1 cellular context compared by ENCODE assay signal in the genomic region with DNA sequence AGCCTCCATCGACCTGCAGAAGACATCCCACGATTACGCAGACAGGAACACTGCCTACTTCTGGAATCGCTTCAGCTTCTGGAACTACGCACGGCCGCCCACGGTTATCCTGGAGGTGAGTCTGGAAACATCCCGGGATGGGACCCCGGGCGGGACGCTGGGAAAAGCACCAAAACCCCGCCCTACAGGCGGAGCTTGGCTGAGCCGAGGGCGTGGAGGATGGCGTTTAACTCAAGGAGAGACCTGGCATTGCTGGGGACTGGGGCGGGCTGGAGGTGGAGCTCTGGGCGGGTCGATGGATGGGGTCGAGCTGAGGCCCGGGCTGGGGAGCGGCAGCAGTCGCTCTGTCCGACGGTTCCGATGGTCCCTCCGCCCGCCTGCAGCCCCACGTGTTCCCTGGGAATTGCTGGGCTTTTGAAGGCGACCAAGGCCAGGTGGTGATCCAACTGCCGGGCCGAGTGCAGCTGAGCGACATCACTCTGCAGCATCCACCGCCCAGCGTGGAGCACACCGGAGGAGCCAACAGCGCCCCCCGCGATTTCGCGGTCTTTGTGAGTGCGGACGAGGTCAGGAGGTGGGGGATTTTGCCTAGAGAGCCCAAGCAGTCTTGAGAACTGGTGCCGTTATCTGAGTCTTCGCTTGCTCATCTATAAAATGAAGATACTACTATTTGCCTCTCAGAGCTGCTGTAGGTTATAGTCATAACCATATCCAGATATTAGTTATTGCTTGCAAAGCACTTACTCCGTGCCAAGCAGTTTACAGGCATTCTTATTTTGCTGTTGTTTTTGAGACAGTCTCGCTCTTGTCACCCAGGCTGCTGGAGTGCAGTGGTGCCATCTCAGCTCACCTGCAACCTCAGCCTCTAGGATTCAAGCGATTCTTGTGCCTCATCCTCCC.
TF ChIP-seq lines count a peak whose summit lies in the region.

No MANE protein-coding gene starts in this region.

TF ChIP-seq in SK-N-SH, 30 proteins besides CTCF, POLR2A, EP300 and RAD21:
- TF ChIP-seq TAF1 (IDR thresholded peaks at IDR 0.05; ENCODE audit: borderline replicate concordance, low read depth, low read length) (peak; percentile 40; the same call in 1 of the 2 replicates), ELF1 (IDR thresholded peaks at IDR 0.05) (no peak), MEF2A (IDR thresholded peaks at IDR 0.05; ENCODE audit: borderline replicate concordance, low read depth) (no peak), ZBTB33 (IDR thresholded peaks at IDR 0.05; ENCODE audit: borderline replicate concordance, low read depth) (no peak), USF1 (IDR thresholded peaks at IDR 0.05; ENCODE audit: borderline replicate concordance, low read depth) (no peak), NRF1 (IDR thresholded peaks at IDR 0.05; ENCODE audit: low read depth, low read length) (no peak), JUND (IDR thresholded peaks at IDR 0.05) (no peak), TCF12 (IDR thresholded peaks at IDR 0.05) (no peak), POLR2AphosphoS5 (IDR thresholded peaks at IDR 0.05; ENCODE audit: low read depth, low read length) (peak; percentile 63), EZH2phosphoT487 (IDR thresholded peaks at IDR 0.05; ENCODE audit: borderline replicate concordance, low read depth) (no peak), MXI1 (IDR thresholded peaks at IDR 0.05; ENCODE audit: low read depth, low read length) (peak; percentile 92), NFIC (IDR thresholded peaks at IDR 0.05; ENCODE audit: borderline replicate concordance) (no peak), REST (IDR thresholded peaks at IDR 0.05; ENCODE audit: low read depth, low read length) (0 out of 2 replicates have a peak, but pooled peaks have one; percentile 5), GABPA (IDR thresholded peaks at IDR 0.05; ENCODE audit: low read depth) (no peak), RCOR1 (IDR thresholded peaks at IDR 0.05; ENCODE audit: low read length) (no peak), SMC3 (IDR thresholded peaks at IDR 0.05; ENCODE audit: low read depth, low read length) (peak; percentile 27), PBX3 (IDR thresholded peaks at IDR 0.05) (peak; percentile 9; the same call in 1 of the 2 replicates), FOSL2 (IDR thresholded peaks at IDR 0.05; ENCODE audit: borderline replicate concordance, low read depth) (peak; percentile 8; the same call in 1 of the 2 replicates), FOXM1 (IDR thresholded peaks at IDR 0.05; ENCODE audit: low read depth) (no peak), USF2 (IDR thresholded peaks at IDR 0.05; ENCODE audit: borderline replicate concordance, low read depth, low read length) (no peak), IRF3 (IDR thresholded peaks at IDR 0.05; ENCODE audit: low read depth, low read length) (no peak), GATA2 (CRISPR knock-in tag; IDR thresholded peaks at IDR 0.05) (no peak), TEAD4 (IDR thresholded peaks at IDR 0.05; ENCODE audit: borderline replicate concordance, insufficient read depth) (no peak), CHD2 (IDR thresholded peaks at IDR 0.05; ENCODE audit: low read length, partially characterized antibody) (no peak), SIN3A (IDR thresholded peaks at IDR 0.05; ENCODE audit: borderline replicate concordance, low read depth, low read length) (peak; percentile 48; the same call in 1 of the 2 replicates), RXRA (IDR thresholded peaks at IDR 0.05; ENCODE audit: borderline replicate concordance, low read depth) (no peak), YY1 (IDR thresholded peaks at IDR 0.05; ENCODE audit: low read depth) (no peak), RFX5 (IDR thresholded peaks at IDR 0.05; ENCODE audit: low read length) (0 out of 2 replicates have a peak, but pooled peaks have one; percentile 21), FOXJ3 (CRISPR knock-in tag; IDR thresholded peaks at IDR 0.05) (no peak)
- TF ChIP-seq, protein P1, sequence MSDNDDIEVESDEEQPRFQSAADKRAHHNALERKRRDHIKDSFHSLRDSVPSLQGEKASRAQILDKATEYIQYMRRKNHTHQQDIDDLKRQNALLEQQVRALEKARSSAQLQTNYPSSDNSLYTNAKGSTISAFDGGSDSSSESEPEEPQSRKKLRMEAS (IDR thresholded peaks at IDR 0.05; ENCODE audit: low read depth): peak; percentile 84
TF ChIP-seq in SK-N-SH: peak in this region for 10.
